23 cellular contexts compared by ENCODE assay signal in the genomic region with DNA sequence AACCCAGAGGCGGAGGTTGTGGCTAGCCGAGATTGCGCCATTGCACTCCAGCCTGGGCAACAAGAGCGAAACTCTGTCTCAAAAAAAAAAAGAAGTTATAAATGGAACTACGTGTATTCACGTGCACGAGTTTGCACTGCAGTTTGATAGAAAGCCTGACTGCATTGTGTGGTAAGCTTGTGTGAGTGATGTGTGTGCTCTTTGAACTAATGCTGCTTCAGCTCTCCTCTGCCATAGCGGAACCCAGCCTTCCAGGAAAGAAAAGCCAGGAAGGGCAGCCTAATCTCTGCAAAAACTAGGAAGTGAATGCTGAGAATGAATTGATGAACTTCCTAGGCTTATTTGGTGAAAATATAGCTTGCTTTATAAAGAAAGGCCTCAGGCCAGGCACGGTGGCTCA.
"Had no signal": no experiment of that assay in that cellular context is flagged by ENCODE, and none has a peak within 500 bp of the region (broad histone marks: within the 10 kb centered on the region; RNA-seq: fewer than 3 reads in every experiment).

No MANE protein-coding gene starts in this region.

- H3K4me3 Mint-ChIP-seq: activated B cell treated with CpG ODN at 0.5 μM for 24 hours; activated naive CD4-positive, alpha-beta T cell treated with anti-CD3 and anti-CD28 coated beads for 36 hours; activated naive CD8-positive, alpha-beta T cell treated with anti-CD3 and anti-CD28 coated beads, Interleukin-2, amount 10 ng/mL, durations not matched to agents 7 days and 5 days; endodermal cell; nephron progenitor cell; stimulated activated naive CD8-positive, alpha-beta T cell treated with anti-CD3 and anti-CD28 coated beads, Interleukin-15, Interleukin-2, amounts not matched to agents 100 ng/mL and 50 ng/mL, for 24 hours had no signal

- H3K4me1 ChIP-seq: esophagus squamous epithelium, gastrocnemius medialis, heart left ventricle, parathyroid adenoma, thyroid gland had no signal

- H3K9me3 ChIP-seq: esophagus squamous epithelium, gastrocnemius medialis, heart left ventricle, thyroid gland had no signal

- H3K4me3 ChIP-seq: coronary artery, esophagus squamous epithelium, gastrocnemius medialis, heart left ventricle, skin epidermis, thyroid gland had no signal

- DNase-seq: activated B cell treated with CpG ODN at 0.5 μM for 24 hours; activated CD4-positive, alpha-beta T cell treated with anti-CD3 and anti-CD28 coated beads for 4 hours; activated CD4-positive, alpha-beta T cell treated with anti-CD3 and anti-CD28 coated beads, Interleukin-2, amount 50 U/mL, for 48 hours; activated naive CD4-positive, alpha-beta T cell treated with anti-CD3 and anti-CD28 coated beads for 36 hours; activated naive CD8-positive, alpha-beta T cell treated with anti-CD3 and anti-CD28 coated beads, Interleukin-2, amount 10 ng/mL, durations not matched to agents 7 days and 5 days; activated T-cell treated with anti-CD3 and anti-CD28 coated beads, Interleukin-2, amount 50 U/mL, for 48 hours; amygdala; cerebellar nuclear complex; endodermal cell; esophagus squamous epithelium; gastrocnemius medialis; heart left ventricle; nephron progenitor cell; nucleus accumbens; stimulated activated CD4-positive, alpha-beta T cell treated with anti-CD3 and anti-CD28 coated beads, Interleukin-1b, Interleukin-23, amount 100 ng/mL, for 48 hours; substantia nigra; T-helper 9 cell; thyroid gland had no signal

- H3K27me3 Mint-ChIP-seq: activated B cell treated with CpG ODN at 0.5 μM for 24 hours; stimulated activated naive CD8-positive, alpha-beta T cell treated with anti-CD3 and anti-CD28 coated beads, Interleukin-15, Interleukin-2, amounts not matched to agents 100 ng/mL and 50 ng/mL, for 24 hours had no signal

- H3K27me3 ChIP-seq: esophagus squamous epithelium, gastrocnemius medialis, heart left ventricle, thyroid gland had no signal

- H3K9me3 Mint-ChIP-seq: activated B cell treated with CpG ODN at 0.5 μM for 24 hours; activated naive CD4-positive, alpha-beta T cell treated with anti-CD3 and anti-CD28 coated beads for 36 hours; activated naive CD8-positive, alpha-beta T cell treated with anti-CD3 and anti-CD28 coated beads, Interleukin-2, amount 10 ng/mL, durations not matched to agents 7 days and 5 days; endodermal cell; nephron progenitor cell; stimulated activated naive CD8-positive, alpha-beta T cell treated with anti-CD3 and anti-CD28 coated beads, Interleukin-15, Interleukin-2, amounts not matched to agents 100 ng/mL and 50 ng/mL, for 24 hours had no signal

- ATAC-seq: gastrocnemius medialis had no signal

- H3K36me3 ChIP-seq: esophagus squamous epithelium, gastrocnemius medialis, heart left ventricle, thyroid gland had no signal

- H3K27ac Mint-ChIP-seq: activated B cell treated with CpG ODN at 0.5 μM for 24 hours; activated naive CD4-positive, alpha-beta T cell treated with anti-CD3 and anti-CD28 coated beads for 36 hours; activated naive CD8-positive, alpha-beta T cell treated with anti-CD3 and anti-CD28 coated beads, Interleukin-2, amount 10 ng/mL, durations not matched to agents 7 days and 5 days; endodermal cell; nephron progenitor cell; stimulated activated naive CD8-positive, alpha-beta T cell treated with anti-CD3 and anti-CD28 coated beads, Interleukin-15, Interleukin-2, amounts not matched to agents 100 ng/mL and 50 ng/mL, for 24 hours had no signal

- H3K4me1 Mint-ChIP-seq: activated B cell treated with CpG ODN at 0.5 μM for 24 hours; activated naive CD8-positive, alpha-beta T cell treated with anti-CD3 and anti-CD28 coated beads, Interleukin-2, amount 10 ng/mL, durations not matched to agents 7 days and 5 days had no signal

- H3K27ac ChIP-seq: coronary artery, esophagus squamous epithelium, gastrocnemius medialis, parathyroid adenoma, skin epidermis, thyroid gland had no signal

- FAIRE-seq: keratinocyte had no signal

- H3K9ac ChIP-seq: parathyroid adenoma had no signal

- H3K36me3 Mint-ChIP-seq: activated naive CD8-positive, alpha-beta T cell treated with anti-CD3 and anti-CD28 coated beads, Interleukin-2, amount 10 ng/mL, durations not matched to agents 7 days and 5 days had no signal
